Comparison of ENCODE assay signal across 9 cellular contexts in the genomic region with DNA sequence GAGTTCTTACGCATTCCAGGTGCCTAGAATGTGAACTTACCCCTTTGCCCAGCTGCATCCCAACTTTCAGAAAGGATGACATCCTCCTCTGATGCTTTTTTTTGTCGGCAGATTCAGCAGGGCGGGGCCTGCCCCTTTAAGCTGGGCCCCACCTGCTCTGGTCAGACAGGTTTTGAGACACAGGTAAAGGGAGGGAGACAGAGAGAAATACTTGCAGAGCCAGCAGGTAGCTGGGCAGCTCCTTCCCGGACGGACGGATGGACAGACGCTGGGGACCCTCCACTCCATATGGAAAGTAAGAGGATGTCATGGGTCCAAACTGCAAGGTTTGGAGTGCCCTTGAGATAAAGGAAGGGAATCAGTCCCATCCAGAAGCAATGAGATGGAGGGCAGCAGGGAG. TPM values are rescaled to one million over a fixed set of nuclear protein-coding genes. Genes with fewer than 3 reads are reported as not detected.
DNase-seq lines count a peak whose midpoint lies in the region; ATAC-seq and TF ChIP-seq lines count a peak whose summit lies in the region.
"Had no signal": no experiment of that assay in that cellular context is flagged by ENCODE, and none has a peak within 500 bp of the region (broad histone marks: within the 10 kb centered on the region; RNA-seq: fewer than 3 reads in every experiment).

TSS of gene TMEM79 (plus strand) at position 214 of the 400 bp plus-strand sequence. CDS start 902 bp downstream, outside the sequence.

- H3K27me3 ChIP-seq in BLaER1 treated with 17β-estradiol and CSF1 and Interleukin-3, amounts not matched to agents 10 nM and 100 nM: no peaks in the 10 kb centered on the region

- ATAC-seq in natural killer cell treated with Interleukin-12 subunit alpha and Interleukin-12 subunit beta and Interleukin-15 and Interleukin-18, amount 100 ng/mL, for 72 hours: no peak

- intact Hi-C loops in dendritic cell treated with granulocyte-macrophage colony-stimulating factor and Interleukin-4, amounts not matched to agents 40 ng/mL and 50 ng/mL, for 4 days (cut with micrococcal nuclease): loop anchor here (10.0 kb wide), 1 partner anchor 51 kb away; the partner anchor contains the start of genes CCT3 and TSACC

- H4K20me1 ChIP-seq in BLaER1 treated with 17β-estradiol and CSF1 and Interleukin-3, amounts not matched to agents 10 nM and 100 nM: peaks cover 23 to 30% (median 27%) of the 10 kb centered on the region in 11 experiments

- H3K27ac Mint-ChIP-seq in dendritic cell treated with granulocyte-macrophage colony-stimulating factor and Interleukin-4, amounts not matched to agents 40 ng/mL and 50 ng/mL, for 4 days: peak within 1 kb of the TSS; percentile 93
- peak within 1 kb of the TSS; percentile 93 to 98 for H3K27ac Mint-ChIP-seq in natural killer cell treated with Interleukin-12 subunit alpha and Interleukin-12 subunit beta and Interleukin-15 and Interleukin-18, amount 100 ng/mL, for 72 hours

- H3K9ac ChIP-seq in BLaER1 treated with 17β-estradiol and CSF1 and Interleukin-3, amounts not matched to agents 10 nM and 100 nM: peak within 1 kb of the TSS; percentile 90 to 98 (median 97)

- H3K36me3 ChIP-seq in BLaER1 treated with 17β-estradiol and CSF1 and Interleukin-3, amounts not matched to agents 10 nM and 100 nM: peaks cover 19 to 60% (median 32%) of the 10 kb centered on the region in 11 experiments

- peak within 1 kb of the TSS; percentile 93 for H3K4me3 Mint-ChIP-seq in dendritic cell treated with granulocyte-macrophage colony-stimulating factor and Interleukin-4, amounts not matched to agents 40 ng/mL and 50 ng/mL, for 4 days
- H3K4me3 Mint-ChIP-seq in natural killer cell treated with Interleukin-12 subunit alpha and Interleukin-12 subunit beta and Interleukin-15 and Interleukin-18, amount 100 ng/mL, for 72 hours: peak within 1 kb of the TSS; percentile 99

- H3K4me1 ChIP-seq in BLaER1 treated with 17β-estradiol and CSF1 and Interleukin-3, amounts not matched to agents 10 nM and 100 nM: peaks cover 39 to 54% (median 49%) of the 10 kb centered on the region in 10 experiments

- no peaks in the 10 kb centered on the region for H3K9me3 ChIP-seq in BLaER1 treated with 17β-estradiol and CSF1 and Interleukin-3, amounts not matched to agents 10 nM and 100 nM (replicated peaks in 1 of 11)

- TF ChIP-seq CTCF in LNCaP clone FGC (IDR thresholded peaks at IDR 0.05; ENCODE audit: control insufficient read depth, extremely low read depth, insufficient read depth): no peak

- in situ Hi-C loops in ACHN (cut with HindIII; ENCODE audit: low pct_ligation_motif_present, low pct_unique_long_range_greater_than_20kb, low sequenced_read_pairs): no loop called here

- H3K4me2 ChIP-seq in BLaER1 treated with 17β-estradiol and CSF1 and Interleukin-3, amounts not matched to agents 10 nM and 100 nM: peak within 1 kb of the TSS; percentile 89 to 98 (median 93)

- no peaks in the 10 kb centered on the region for H3K27me3 Mint-ChIP-seq in dendritic cell treated with granulocyte-macrophage colony-stimulating factor and Interleukin-4, amounts not matched to agents 40 ng/mL and 50 ng/mL, for 4 days
- no peaks in the 10 kb centered on the region for H3K27me3 Mint-ChIP-seq in natural killer cell treated with Interleukin-12 subunit alpha and Interleukin-12 subunit beta and Interleukin-15 and Interleukin-18, amount 100 ng/mL, for 72 hours

- peak within 1 kb of the TSS; percentile 89 to 98 (median 95); a peak in 21 of 22 replicates for H3K27ac ChIP-seq in BLaER1 treated with 17β-estradiol and CSF1 and Interleukin-3, amounts not matched to agents 10 nM and 100 nM

- DNase-seq in LNCaP clone FGC (ENCODE audit: low read depth): no peak
- DNase-seq in natural killer cell treated with Interleukin-12 subunit alpha and Interleukin-12 subunit beta and Interleukin-15 and Interleukin-18, amount 100 ng/mL, for 72 hours (ENCODE audit: low spot score): no peak
- no peak for DNase-seq in kidney tubule cell (ENCODE audit: low spot score)
- DNase-seq in putamen (ENCODE audit: low spot score): no peak
- DNase-seq in NCI-H446 treated with DMSO at 0.1 percent for 48 hours (lab: John Stamatoyannopoulos, UW): no peak
- DNase-seq in ACHN: no peak
- DNase-seq: activated effector memory CD4-positive, alpha-beta T cell treated with anti-CD3 and anti-CD28 coated beads, Interleukin-2, amount 50 U/mL, for 16 hours had no signal

- H3K4me1 Mint-ChIP-seq in dendritic cell treated with granulocyte-macrophage colony-stimulating factor and Interleukin-4, amounts not matched to agents 40 ng/mL and 50 ng/mL, for 4 days (ENCODE audit: low read depth): peaks cover 62% of the 10 kb centered on the region
- H3K4me1 Mint-ChIP-seq in natural killer cell treated with Interleukin-12 subunit alpha and Interleukin-12 subunit beta and Interleukin-15 and Interleukin-18, amount 100 ng/mL, for 72 hours (ENCODE audit: low read depth in 2 of 2): peaks cover 31 to 35% of the 10 kb centered on the region in 2 donors

- H3K36me3 Mint-ChIP-seq in dendritic cell treated with granulocyte-macrophage colony-stimulating factor and Interleukin-4, amounts not matched to agents 40 ng/mL and 50 ng/mL, for 4 days (ENCODE audit: low read depth): peaks cover 64% of the 10 kb centered on the region
- H3K36me3 Mint-ChIP-seq in natural killer cell treated with Interleukin-12 subunit alpha and Interleukin-12 subunit beta and Interleukin-15 and Interleukin-18, amount 100 ng/mL, for 72 hours: no peaks in the 10 kb centered on the region

- H3K9me3 Mint-ChIP-seq in dendritic cell treated with granulocyte-macrophage colony-stimulating factor and Interleukin-4, amounts not matched to agents 40 ng/mL and 50 ng/mL, for 4 days: no peaks in the 10 kb centered on the region
- H3K9me3 Mint-ChIP-seq in natural killer cell treated with Interleukin-12 subunit alpha and Interleukin-12 subunit beta and Interleukin-15 and Interleukin-18, amount 100 ng/mL, for 72 hours: no peaks in the 10 kb centered on the region

- H3K4me3 ChIP-seq in BLaER1 treated with 17β-estradiol and CSF1 and Interleukin-3, amounts not matched to agents 10 nM and 100 nM: peak within 1 kb of the TSS; percentile 64 to 92 (median 87)
- peak within 1 kb of the TSS; percentile 74 for H3K4me3 ChIP-seq in LNCaP clone FGC (ENCODE audit: low read depth, low read length)

RNA-seq across cellular contexts. Expression of gene TMEM79, which starts in this region (rescaled TPM):
- 10 to 100 TPM in 1 of 2 donors, 1 to 10 TPM in 1; 6.4 to 12.0 TPM for total RNA-seq in natural killer cell treated with Interleukin-12 subunit alpha and Interleukin-12 subunit beta and Interleukin-15 and Interleukin-18, amount 100 ng/mL, for 72 hours
